1 cellular context compared by ENCODE assay signal in the genomic region with DNA sequence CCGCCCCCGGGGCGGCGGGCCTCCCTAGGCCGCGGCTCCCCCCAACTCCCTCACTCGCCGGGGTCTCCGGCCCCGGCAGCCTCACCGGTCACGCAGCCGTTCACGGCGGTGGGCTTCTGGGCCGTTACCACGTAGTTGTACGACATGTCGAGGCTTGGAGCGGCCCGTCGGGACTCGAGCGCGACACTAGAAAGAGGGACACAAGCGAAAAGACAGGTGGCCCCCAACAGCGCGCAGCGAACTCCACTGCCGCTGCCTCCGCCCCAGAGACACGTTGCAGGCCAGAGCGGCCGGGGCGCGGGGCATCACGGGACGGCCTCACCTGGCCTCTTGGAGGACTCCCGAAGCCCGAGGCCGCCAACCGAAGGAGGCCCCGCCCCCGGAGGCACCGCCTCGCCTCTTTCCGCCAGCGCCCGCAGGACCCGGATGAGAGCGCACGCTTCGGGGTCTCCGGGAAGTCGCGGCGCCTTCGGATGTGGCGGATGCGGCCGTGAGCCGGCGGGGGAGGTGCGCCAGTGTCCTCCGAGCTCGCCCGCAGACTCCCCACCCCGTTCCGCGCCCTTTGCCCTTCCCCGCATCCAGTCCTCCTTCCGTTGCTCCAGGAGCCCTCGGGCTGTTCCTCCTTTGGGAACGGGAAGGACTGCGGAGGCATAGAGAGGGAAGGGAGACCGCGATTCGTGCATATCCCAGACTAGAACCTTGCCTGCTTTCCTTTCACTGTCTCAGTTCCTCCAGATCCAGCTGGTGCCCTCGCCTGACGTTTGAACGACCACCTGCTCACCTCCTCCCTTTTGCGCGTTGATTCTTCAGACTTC.
TF ChIP-seq lines count a peak whose summit lies in the region.

A gene (minus strand): TSS at position 283 of the 815 bp plus-strand sequence. CDS start 137 bp downstream, at position 146.
A gene with protein sequence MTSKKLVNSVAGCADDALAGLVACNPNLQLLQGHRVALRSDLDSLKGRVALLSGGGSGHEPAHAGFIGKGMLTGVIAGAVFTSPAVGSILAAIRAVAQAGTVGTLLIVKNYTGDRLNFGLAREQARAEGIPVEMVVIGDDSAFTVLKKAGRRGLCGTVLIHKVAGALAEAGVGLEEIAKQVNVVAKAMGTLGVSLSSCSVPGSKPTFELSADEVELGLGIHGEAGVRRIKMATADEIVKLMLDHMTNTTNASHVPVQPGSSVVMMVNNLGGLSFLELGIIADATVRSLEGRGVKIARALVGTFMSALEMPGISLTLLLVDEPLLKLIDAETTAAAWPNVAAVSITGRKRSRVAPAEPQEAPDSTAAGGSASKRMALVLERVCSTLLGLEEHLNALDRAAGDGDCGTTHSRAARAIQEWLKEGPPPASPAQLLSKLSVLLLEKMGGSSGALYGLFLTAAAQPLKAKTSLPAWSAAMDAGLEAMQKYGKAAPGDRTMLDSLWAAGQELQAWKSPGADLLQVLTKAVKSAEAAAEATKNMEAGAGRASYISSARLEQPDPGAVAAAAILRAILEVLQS (plus strand): TSS at position 406 of the 815 bp plus-strand sequence. CDS start 1,501 bp downstream, outside the sequence.

TF ChIP-seq in K562, 482 proteins besides CTCF, POLR2A, EP300 and RAD21 (continued from another document and continues in another):
- TF ChIP-seq, protein P1, sequence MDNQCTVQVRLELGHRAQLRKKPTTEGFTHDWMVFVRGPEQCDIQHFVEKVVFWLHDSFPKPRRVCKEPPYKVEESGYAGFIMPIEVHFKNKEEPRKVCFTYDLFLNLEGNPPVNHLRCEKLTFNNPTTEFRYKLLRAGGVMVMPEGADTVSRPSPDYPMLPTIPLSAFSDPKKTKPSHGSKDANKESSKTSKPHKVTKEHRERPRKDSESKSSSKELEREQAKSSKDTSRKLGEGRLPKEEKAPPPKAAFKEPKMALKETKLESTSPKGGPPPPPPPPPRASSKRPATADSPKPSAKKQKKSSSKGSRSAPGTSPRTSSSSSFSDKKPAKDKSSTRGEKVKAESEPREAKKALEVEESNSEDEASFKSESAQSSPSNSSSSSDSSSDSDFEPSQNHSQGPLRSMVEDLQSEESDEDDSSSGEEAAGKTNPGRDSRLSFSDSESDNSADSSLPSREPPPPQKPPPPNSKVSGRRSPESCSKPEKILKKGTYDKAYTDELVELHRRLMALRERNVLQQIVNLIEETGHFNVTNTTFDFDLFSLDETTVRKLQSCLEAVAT (IDR thresholded peaks at IDR 0.05) = no peak; a peak in 1 of 4 replicates
- TF ChIP-seq, protein P2, sequence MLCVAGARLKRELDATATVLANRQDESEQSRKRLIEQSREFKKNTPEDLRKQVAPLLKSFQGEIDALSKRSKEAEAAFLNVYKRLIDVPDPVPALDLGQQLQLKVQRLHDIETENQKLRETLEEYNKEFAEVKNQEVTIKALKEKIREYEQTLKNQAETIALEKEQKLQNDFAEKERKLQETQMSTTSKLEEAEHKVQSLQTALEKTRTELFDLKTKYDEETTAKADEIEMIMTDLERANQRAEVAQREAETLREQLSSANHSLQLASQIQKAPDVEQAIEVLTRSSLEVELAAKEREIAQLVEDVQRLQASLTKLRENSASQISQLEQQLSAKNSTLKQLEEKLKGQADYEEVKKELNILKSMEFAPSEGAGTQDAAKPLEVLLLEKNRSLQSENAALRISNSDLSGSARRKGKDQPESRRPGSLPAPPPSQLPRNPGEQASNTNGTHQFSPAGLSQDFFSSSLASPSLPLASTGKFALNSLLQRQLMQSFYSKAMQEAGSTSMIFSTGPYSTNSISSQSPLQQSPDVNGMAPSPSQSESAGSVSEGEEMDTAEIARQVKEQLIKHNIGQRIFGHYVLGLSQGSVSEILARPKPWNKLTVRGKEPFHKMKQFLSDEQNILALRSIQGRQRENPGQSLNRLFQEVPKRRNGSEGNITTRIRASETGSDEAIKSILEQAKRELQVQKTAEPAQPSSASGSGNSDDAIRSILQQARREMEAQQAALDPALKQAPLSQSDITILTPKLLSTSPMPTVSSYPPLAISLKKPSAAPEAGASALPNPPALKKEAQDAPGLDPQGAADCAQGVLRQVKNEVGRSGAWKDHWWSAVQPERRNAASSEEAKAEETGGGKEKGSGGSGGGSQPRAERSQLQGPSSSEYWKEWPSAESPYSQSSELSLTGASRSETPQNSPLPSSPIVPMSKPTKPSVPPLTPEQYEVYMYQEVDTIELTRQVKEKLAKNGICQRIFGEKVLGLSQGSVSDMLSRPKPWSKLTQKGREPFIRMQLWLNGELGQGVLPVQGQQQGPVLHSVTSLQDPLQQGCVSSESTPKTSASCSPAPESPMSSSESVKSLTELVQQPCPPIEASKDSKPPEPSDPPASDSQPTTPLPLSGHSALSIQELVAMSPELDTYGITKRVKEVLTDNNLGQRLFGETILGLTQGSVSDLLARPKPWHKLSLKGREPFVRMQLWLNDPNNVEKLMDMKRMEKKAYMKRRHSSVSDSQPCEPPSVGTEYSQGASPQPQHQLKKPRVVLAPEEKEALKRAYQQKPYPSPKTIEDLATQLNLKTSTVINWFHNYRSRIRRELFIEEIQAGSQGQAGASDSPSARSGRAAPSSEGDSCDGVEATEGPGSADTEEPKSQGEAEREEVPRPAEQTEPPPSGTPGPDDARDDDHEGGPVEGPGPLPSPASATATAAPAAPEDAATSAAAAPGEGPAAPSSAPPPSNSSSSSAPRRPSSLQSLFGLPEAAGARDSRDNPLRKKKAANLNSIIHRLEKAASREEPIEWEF (CRISPR knock-in tag; IDR thresholded peaks at IDR 0.05) = no peak
- TF ChIP-seq KAT2B (IDR thresholded peaks at IDR 0.05; ENCODE audit: low read depth, low read length) = no peak
- peak; percentile 68 to 77 for TF ChIP-seq NRF1 (conservative IDR thresholded peaks at IDR 0.05 in 1 of 2, IDR thresholded peaks at IDR 0.05 in 1 of 2)
- no peak for TF ChIP-seq MIER1 (IDR thresholded peaks at IDR 0.05; ENCODE audit: low read depth)
- TF ChIP-seq HOXB6 (CRISPR knock-in tag; IDR thresholded peaks at IDR 0.05; ENCODE audit: borderline replicate concordance) = no peak
- peak; percentile 72 for TF ChIP-seq GABPB1 (CRISPR knock-in tag; IDR thresholded peaks at IDR 0.05)
- peak; percentile 58 for TF ChIP-seq PHF20 (IDR thresholded peaks at IDR 0.05; ENCODE audit: partially characterized antibody)
- no peak for TF ChIP-seq CEBPB (tag; IDR thresholded peaks at IDR 0.05)
- TF ChIP-seq, protein P3, sequence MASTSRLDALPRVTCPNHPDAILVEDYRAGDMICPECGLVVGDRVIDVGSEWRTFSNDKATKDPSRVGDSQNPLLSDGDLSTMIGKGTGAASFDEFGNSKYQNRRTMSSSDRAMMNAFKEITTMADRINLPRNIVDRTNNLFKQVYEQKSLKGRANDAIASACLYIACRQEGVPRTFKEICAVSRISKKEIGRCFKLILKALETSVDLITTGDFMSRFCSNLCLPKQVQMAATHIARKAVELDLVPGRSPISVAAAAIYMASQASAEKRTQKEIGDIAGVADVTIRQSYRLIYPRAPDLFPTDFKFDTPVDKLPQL (IDR thresholded peaks at IDR 0.05; ENCODE audit: extremely low read depth, insufficient read length) = no peak
- TF ChIP-seq MECOM (CRISPR knock-in tag; IDR thresholded peaks at IDR 0.05) = no peak
- TF ChIP-seq CBX2 (IDR thresholded peaks at IDR 0.05; ENCODE audit: insufficient read depth, low read length, poor library complexity, severe bottlenecking) = no peak
- no peak for TF ChIP-seq CBX5 (IDR thresholded peaks at IDR 0.05; ENCODE audit: borderline replicate concordance, low read depth)
- TF ChIP-seq CCNT2 (IDR thresholded peaks at IDR 0.05; ENCODE audit: borderline replicate concordance, extremely low read depth, insufficient read length, low read depth, low read length) = peak; percentile 92
- peak; percentile 85 for TF ChIP-seq TBP (optimal IDR thresholded peaks at IDR 0.05; ENCODE audit: low read depth, low read length)
- TF ChIP-seq, protein P4, sequence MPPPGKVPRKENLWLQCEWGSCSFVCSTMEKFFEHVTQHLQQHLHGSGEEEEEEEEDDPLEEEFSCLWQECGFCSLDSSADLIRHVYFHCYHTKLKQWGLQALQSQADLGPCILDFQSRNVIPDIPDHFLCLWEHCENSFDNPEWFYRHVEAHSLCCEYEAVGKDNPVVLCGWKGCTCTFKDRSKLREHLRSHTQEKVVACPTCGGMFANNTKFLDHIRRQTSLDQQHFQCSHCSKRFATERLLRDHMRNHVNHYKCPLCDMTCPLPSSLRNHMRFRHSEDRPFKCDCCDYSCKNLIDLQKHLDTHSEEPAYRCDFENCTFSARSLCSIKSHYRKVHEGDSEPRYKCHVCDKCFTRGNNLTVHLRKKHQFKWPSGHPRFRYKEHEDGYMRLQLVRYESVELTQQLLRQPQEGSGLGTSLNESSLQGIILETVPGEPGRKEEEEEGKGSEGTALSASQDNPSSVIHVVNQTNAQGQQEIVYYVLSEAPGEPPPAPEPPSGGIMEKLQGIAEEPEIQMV (tag; conservative IDR thresholded peaks at IDR 0.05; ENCODE audit: low read depth) = no peak
- TF ChIP-seq PHF8 (IDR thresholded peaks at IDR 0.05; ENCODE audit: borderline replicate concordance, low read length) = peak; percentile 95
- TF ChIP-seq IRF2 (CRISPR knock-in tag; IDR thresholded peaks at IDR 0.05) = no peak
- TF ChIP-seq HLTF (IDR thresholded peaks at IDR 0.05) = no peak
- no peak for TF ChIP-seq CEBPG (CRISPR knock-in tag; IDR thresholded peaks at IDR 0.05)
- TF ChIP-seq CEBPG (tag; conservative IDR thresholded peaks at IDR 0.05 in 1 of 2, IDR thresholded peaks at IDR 0.05 in 1 of 2) = no peak
- TF ChIP-seq, protein P5, sequence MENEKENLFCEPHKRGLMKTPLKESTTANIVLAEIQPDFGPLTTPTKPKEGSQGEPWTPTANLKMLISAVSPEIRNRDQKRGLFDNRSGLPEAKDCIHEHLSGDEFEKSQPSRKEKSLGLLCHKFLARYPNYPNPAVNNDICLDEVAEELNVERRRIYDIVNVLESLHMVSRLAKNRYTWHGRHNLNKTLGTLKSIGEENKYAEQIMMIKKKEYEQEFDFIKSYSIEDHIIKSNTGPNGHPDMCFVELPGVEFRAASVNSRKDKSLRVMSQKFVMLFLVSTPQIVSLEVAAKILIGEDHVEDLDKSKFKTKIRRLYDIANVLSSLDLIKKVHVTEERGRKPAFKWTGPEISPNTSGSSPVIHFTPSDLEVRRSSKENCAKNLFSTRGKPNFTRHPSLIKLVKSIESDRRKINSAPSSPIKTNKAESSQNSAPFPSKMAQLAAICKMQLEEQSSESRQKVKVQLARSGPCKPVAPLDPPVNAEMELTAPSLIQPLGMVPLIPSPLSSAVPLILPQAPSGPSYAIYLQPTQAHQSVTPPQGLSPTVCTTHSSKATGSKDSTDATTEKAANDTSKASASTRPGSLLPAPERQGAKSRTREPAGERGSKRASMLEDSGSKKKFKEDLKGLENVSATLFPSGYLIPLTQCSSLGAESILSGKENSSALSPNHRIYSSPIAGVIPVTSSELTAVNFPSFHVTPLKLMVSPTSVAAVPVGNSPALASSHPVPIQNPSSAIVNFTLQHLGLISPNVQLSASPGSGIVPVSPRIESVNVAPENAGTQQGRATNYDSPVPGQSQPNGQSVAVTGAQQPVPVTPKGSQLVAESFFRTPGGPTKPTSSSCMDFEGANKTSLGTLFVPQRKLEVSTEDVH (IDR thresholded peaks at IDR 0.05; ENCODE audit: low read depth, partially characterized antibody) = peak; percentile 19
- TF ChIP-seq, protein P6, sequence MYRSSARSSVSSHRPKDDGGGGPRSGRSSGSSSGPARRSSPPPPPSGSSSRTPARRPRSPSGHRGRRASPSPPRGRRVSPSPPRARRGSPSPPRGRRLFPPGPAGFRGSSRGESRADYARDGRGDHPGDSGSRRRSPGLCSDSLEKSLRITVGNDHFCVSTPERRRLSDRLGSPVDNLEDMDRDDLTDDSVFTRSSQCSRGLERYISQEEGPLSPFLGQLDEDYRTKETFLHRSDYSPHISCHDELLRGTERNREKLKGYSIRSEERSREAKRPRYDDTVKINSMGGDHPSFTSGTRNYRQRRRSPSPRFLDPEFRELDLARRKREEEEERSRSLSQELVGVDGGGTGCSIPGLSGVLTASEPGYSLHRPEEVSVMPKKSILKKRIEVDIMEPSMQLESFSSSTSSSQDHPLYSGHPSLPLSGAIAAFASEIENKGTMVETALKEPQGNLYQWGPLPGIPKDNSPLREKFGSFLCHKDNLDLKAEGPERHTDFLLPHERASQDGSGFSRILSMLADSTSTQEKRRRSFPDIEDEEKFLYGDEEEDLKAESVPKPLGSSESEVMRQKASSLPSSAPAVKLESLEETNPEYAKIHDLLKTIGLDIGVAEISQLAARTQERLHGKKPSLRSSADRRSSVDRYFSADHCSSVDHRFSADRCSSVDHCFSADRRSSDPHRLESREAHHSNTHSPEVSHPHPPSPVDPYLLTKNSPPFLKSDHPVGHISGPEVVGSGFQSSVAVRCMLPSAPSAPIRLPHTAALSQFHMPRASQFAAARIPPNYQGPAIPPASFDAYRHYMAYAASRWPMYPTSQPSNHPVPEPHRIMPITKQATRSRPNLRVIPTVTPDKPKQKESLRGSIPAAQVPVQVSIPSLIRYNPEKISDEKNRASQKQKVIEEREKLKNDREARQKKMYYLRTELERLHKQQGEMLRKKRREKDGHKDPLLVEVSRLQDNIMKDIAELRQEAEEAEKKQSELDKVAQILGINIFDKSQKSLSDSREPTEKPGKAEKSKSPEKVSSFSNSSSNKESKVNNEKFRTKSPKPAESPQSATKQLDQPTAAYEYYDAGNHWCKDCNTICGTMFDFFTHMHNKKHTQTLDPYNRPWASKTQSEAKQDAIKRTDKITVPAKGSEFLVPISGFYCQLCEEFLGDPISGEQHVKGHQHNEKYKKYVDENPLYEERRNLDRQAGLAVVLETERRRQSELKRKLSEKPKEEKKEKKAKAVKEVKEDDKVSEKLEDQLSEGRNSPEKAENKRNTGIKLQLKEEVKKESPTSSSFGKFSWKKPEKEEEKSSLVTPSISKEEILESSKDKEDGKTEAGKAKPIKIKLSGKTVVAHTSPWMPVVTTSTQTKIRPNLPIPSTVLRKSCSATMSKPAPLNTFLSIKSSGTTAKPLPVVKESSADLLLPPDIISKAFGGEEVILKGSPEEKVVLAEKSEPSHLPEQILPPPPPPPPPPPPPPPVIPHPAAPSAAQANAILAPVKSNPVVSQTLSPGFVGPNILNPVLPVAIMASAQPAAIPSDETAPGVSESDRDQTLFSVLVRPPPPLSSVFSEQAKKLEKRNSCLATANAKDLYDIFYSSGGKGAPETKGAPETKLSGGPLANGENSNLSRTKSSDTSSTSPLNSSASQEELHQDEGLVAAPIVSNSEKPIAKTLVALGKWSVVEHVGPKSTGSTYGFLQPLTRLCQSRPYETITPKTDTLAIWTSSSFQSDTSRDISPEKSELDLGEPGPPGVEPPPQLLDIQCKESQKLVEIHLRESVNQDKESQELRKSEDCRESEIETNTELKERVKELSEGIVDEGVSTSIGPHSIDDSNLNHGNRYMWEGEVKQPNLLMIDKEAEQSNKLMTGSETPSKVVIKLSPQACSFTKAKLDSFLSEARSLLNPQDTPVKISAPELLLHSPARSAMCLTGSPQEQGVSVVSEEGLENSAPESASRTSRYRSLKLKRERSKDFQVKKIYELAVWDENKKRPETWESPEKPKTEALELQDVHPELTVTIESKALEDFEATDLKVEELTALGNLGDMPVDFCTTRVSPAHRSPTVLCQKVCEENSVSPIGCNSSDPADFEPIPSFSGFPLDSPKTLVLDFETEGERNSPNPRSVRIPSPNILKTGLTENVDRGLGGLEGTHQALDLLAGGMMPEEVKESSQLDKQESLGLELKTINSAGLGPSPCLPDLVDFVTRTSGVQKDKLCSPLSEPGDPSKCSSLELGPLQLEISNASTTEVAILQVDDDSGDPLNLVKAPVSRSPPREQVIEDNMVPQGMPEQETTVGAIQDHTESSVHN (IDR thresholded peaks at IDR 0.05; ENCODE audit: borderline replicate concordance in 1 of 2, low read depth in 1 of 2) = no peak
- TF ChIP-seq MAFF (IDR thresholded peaks at IDR 0.05; ENCODE audit: low read length) = no peak
- no peak for TF ChIP-seq ARID2 (IDR thresholded peaks at IDR 0.05)
- TF ChIP-seq ZNF561 (CRISPR knock-in tag; conservative IDR thresholded peaks at IDR 0.05) = no peak
- no peak for TF ChIP-seq SAFB (IDR thresholded peaks at IDR 0.05; ENCODE audit: borderline replicate concordance, low read depth, low read length)
- peak; percentile 92 for TF ChIP-seq FIP1L1 (IDR thresholded peaks at IDR 0.05; ENCODE audit: low read depth, low read length, poor library complexity, severe bottlenecking)
